1 cellular context compared by ENCODE assay signal in the genomic region with DNA sequence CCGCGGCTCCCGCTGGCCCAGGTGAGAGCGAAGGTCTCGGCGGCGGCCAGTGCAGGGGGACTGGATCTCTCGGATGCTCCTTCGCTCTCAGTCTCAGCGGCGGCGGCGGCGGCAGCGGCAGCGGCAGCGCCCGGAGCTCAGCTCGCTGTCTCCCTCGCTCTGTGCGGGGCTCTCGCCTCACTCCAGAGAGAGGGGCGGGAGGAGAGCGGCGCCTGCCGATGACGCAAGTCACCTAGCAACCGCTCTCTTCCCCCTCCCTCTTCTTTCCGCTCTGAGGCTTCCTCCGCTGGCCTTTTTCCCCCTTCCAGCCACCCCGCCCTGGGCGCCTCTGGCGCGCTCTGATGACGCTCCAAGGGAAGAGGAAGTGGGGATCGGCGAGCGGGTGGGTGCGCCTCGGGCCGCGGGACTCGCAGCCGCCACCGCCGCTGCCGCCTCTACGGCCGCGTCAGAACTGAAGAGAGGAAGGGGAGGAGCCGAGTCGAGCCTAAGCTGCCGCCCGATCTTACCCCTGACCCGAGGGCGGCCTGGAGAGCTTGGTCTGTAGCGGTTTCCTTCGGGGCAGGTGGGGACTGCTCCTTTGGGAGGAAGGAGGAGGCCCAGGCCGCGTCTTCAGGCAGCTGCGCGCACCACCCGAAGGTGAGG.
TF ChIP-seq lines count a peak whose summit lies in the region.

TSS of gene FBXW7 (minus strand) at position 190 of the 642 bp plus-strand sequence. CDS start 124,289 bp downstream, outside the sequence.

TF ChIP-seq in K562, 482 proteins besides CTCF, POLR2A, EP300 and RAD21 (continued from another document):
- TF ChIP-seq ZHX1 (conservative IDR thresholded peaks at IDR 0.05; ENCODE audit: low read length) (0 out of 2 replicates have a peak, but pooled peaks have one; percentile 39), ARID1B (IDR thresholded peaks at IDR 0.05) (no peak; the same call in 1 of the 2 replicates), FOXK2 (conservative IDR thresholded peaks at IDR 0.05 in 1 of 2, IDR thresholded peaks at IDR 0.05 in 1 of 2; ENCODE audit: low read depth in 2 of 2) (peak in 1 of 2 experiments; percentile 17; a peak in 1 of 4 replicates), MAZ (CRISPR knock-in tag; conservative IDR thresholded peaks at IDR 0.05 in 1 of 2, IDR thresholded peaks at IDR 0.05 in 1 of 2) (peak; percentile 100), GABPB1 (CRISPR knock-in tag; IDR thresholded peaks at IDR 0.05) (peak; percentile 88)
- TF ChIP-seq, protein P1, sequence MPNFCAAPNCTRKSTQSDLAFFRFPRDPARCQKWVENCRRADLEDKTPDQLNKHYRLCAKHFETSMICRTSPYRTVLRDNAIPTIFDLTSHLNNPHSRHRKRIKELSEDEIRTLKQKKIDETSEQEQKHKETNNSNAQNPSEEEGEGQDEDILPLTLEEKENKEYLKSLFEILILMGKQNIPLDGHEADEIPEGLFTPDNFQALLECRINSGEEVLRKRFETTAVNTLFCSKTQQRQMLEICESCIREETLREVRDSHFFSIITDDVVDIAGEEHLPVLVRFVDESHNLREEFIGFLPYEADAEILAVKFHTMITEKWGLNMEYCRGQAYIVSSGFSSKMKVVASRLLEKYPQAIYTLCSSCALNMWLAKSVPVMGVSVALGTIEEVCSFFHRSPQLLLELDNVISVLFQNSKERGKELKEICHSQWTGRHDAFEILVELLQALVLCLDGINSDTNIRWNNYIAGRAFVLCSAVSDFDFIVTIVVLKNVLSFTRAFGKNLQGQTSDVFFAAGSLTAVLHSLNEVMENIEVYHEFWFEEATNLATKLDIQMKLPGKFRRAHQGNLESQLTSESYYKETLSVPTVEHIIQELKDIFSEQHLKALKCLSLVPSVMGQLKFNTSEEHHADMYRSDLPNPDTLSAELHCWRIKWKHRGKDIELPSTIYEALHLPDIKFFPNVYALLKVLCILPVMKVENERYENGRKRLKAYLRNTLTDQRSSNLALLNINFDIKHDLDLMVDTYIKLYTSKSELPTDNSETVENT (CRISPR knock-in tag; IDR thresholded peaks at IDR 0.05), result peak; percentile 61; the same call in 1 of the 2 replicates
